In the genomic region with DNA sequence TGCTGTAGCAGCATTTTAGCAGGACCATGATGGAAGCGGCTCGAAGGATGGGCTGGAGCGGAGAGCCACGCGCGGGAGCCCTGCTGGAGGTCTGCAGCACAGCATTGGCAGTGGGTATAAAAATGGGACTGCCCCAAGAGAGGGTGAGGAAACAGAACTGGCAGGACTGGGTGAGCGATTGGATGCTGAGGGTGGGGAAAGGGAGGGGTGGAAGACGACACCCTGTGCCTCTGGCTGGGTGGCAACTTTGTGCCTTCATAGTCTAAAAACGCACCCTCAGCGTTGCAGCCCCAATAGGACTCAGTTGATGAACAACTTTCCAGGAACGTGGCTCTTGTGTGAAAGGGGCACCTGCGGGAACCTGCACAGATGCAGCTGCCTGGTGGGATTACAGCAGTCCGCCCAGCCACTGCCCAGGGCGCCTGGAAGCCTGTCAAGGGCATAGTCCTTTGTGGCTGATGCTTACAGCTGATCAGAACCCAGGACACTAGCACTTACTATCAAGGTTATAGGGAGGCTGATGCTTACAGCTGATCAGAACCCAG, we compare ENCODE assay signal across 19 cellular contexts.
A peak's percentile ranks its signal among the peaks of the same experiment; 100 is the strongest.
DNase-seq lines count a peak whose midpoint lies in the region; ATAC-seq, FAIRE-seq and TF ChIP-seq lines count a peak whose summit lies in the region.
"Had no signal": no experiment of that assay in that cellular context is flagged by ENCODE, and none has a peak within 500 bp of the region (broad histone marks: within the 10 kb centered on the region; RNA-seq: fewer than 3 reads in every experiment).

No MANE protein-coding gene starts in this region.

- H3K9me3 ChIP-seq in A549 (no peaks in the 10 kb centered on the region), Peyer's patch (no peaks in the 10 kb centered on the region), keratinocyte (ENCODE audit: control insufficient read depth, low read depth, low read length) (no peaks in the 10 kb centered on the region), MG63 (peaks cover 7% of the 10 kb centered on the region)

- peaks cover 5% of the 10 kb centered on the region; the same call in 2 of the 3 replicates for H3K4me1 ChIP-seq in A549
- no peaks in the 10 kb centered on the region for H3K4me1 ChIP-seq in Peyer's patch
- peaks cover 12% of the 10 kb centered on the region for H3K4me1 ChIP-seq in keratinocyte (ENCODE audit: control insufficient read depth, extremely low read depth, insufficient read depth, low read length)

- H3K27ac Mint-ChIP-seq in CD14-positive monocyte = no peak overlapping the region
- H3K27ac Mint-ChIP-seq: GM23338 had no signal

- H3K36me3 ChIP-seq in Peyer's patch = no peaks in the 10 kb centered on the region
- H3K36me3 ChIP-seq in keratinocyte (ENCODE audit: control insufficient read depth in 2 of 2, extremely low read depth in 1 of 2, insufficient read depth in 2 of 2, low read length in 2 of 2) = no peaks in the 10 kb centered on the region
- no peaks in the 10 kb centered on the region for H3K36me3 ChIP-seq in MG63

- TF ChIP-seq POLR2A in A549 (IDR thresholded peaks at IDR 0.05; ENCODE audit: low read length) (no peak), Peyer's patch (IDR thresholded peaks at IDR 0.05) (no peak)

- H3K4me2 ChIP-seq in A549 = no peak overlapping the region
- peak overlapping the region; percentile 27 for H3K4me2 ChIP-seq in keratinocyte (ENCODE audit: control insufficient read depth, extremely low read depth, insufficient read depth, low read depth, low read length)
- H3K4me2 ChIP-seq: GM23338 had no signal

- no peak overlapping the region for H3K4me3 ChIP-seq in A549
- no peak overlapping the region for H3K4me3 ChIP-seq in Peyer's patch
- H3K4me3 ChIP-seq in keratinocyte (ENCODE audit: control insufficient read depth in 2 of 3, extremely low read depth in 1 of 3, insufficient read depth in 2 of 3, low read depth in 1 of 3, low read length in 3 of 3) = no peak overlapping the region
- H3K4me3 ChIP-seq in MG63 = no peak overlapping the region
- H3K4me3 ChIP-seq: GM23338 had no signal

- H3K4me3 Mint-ChIP-seq in CD14-positive monocyte = no peak overlapping the region
- H3K4me3 Mint-ChIP-seq: CD4-positive, CD25-positive, alpha-beta regulatory T cell; GM23338 had no signal

- no peaks in the 10 kb centered on the region for H4K20me1 ChIP-seq in keratinocyte (ENCODE audit: control insufficient read depth, extremely low read depth, insufficient read depth, low read length)

- H3K4me1 Mint-ChIP-seq in CD14-positive monocyte = peaks cover 43% of the 10 kb centered on the region
- H3K4me1 Mint-ChIP-seq: GM23338 had no signal

- DNase-seq in A549 (ENCODE audit: low read depth in 1 of 2, low spot score in 1 of 2) = no peak
- peak in 2 of 3 donors; percentile 24 to 29 for DNase-seq in Peyer's patch
- peak; percentile 47 for DNase-seq in Right ventricle myocardium superior
- no peak for DNase-seq in keratinocyte (ENCODE audit: low read depth, low spot score)
- DNase-seq in CD14-positive monocyte (ENCODE audit: low spot score) = no peak
- DNase-seq in MG63 = no peak
- no peak for DNase-seq in NCI-H510A treated with DMSO at 0.1 percent for 48 hours (lab: John Stamatoyannopoulos, UW)
- DNase-seq in NCI-H774 (lab: John Stamatoyannopoulos, UW) = no peak
- DNase-seq: Calu3; CD4-positive, CD25-positive, alpha-beta regulatory T cell; DMS79; KG1; NCI-H1105; NCI-H187 treated with DMSO at 0.1 percent for 48 hours; NCI-H524 treated with DMSO at 0.1 percent for 48 hours; NK-92 treated with Interleukin-12 subunit alpha and Interleukin-12 subunit beta, amount 100 ng/mL, for 24 hours had no signal

- dilution Hi-C loops in keratinocyte (cut with MboI; ENCODE audit: extremely low pct_ligation_motif_present, low sequenced_read_pairs) = no loop called here

- H3K9me1 ChIP-seq in keratinocyte (ENCODE audit: control insufficient read depth, extremely low read depth, insufficient read depth, low read length) = no peaks in the 10 kb centered on the region

- peaks cover 0 to 4% (median 2%) of the 10 kb centered on the region in 7 donors for H3K9me3 Mint-ChIP-seq in CD14-positive monocyte

- intact Hi-C loops in Right ventricle myocardium superior (cut with DNase I) = loop anchor here (5.0 kb wide), 2 partner anchors 127 to 162 kb away; a partner anchor contains a TSS
- intact Hi-C loops in CD14-positive monocyte (cut with micrococcal nuclease) = no loop called here

- FAIRE-seq in A549 (lab: Jason Lieb, UNC) = no peak
- no peak for FAIRE-seq in keratinocyte (lab: Jason Lieb, UNC)
- FAIRE-seq: A204.1, GM12891 had no signal

- TF ChIP-seq CTCF in A549 (IDR thresholded peaks at IDR 0.05) (no peak), Peyer's patch (IDR thresholded peaks at IDR 0.05) (no peak), keratinocyte (optimal IDR thresholded peaks at IDR 0.05 in 1 of 3, IDR thresholded peaks at IDR 0.05 in 1 of 3, conservative IDR thresholded peaks at IDR 0.05 in 1 of 3; ENCODE audit: extremely low read depth in 1 of 3, insufficient read depth in 2 of 3, low read length in 3 of 3) (no peak), CD14-positive monocyte (IDR thresholded peaks at IDR 0.05) (no peak)

- H3K27me3 Mint-ChIP-seq in CD14-positive monocyte (ENCODE audit: low read depth in 3 of 3) = peaks cover 0 to 1% (median 0%) of the 10 kb centered on the region in 3 donors
- H3K27me3 Mint-ChIP-seq: CD4-positive, CD25-positive, alpha-beta regulatory T cell had no signal

- H3K9ac ChIP-seq in keratinocyte (ENCODE audit: control insufficient read depth, extremely low read depth, insufficient read depth, low read length) = no peak overlapping the region

- H3K27me3 ChIP-seq in Peyer's patch (no peaks in the 10 kb centered on the region), keratinocyte (ENCODE audit: control insufficient read depth, extremely low read depth, insufficient read depth, low read length) (no peaks in the 10 kb centered on the region), MG63 (no peaks in the 10 kb centered on the region)

- H2AFZ ChIP-seq in keratinocyte (ENCODE audit: control insufficient read depth, low read length) = no peak overlapping the region
- H2AFZ ChIP-seq: GM23338 had no signal

- H3K27ac ChIP-seq in A549 = no peak overlapping the region
- H3K27ac ChIP-seq in Peyer's patch = no peak overlapping the region
- H3K27ac ChIP-seq in keratinocyte (ENCODE audit: control insufficient read depth, insufficient read depth, low read length) = no peak overlapping the region

- H3K79me2 ChIP-seq in keratinocyte (ENCODE audit: control insufficient read depth, insufficient read depth, low read length) = no peaks in the 10 kb centered on the region

- peaks cover 13 to 22% of the 10 kb centered on the region in 2 donors for H3K36me3 Mint-ChIP-seq in CD14-positive monocyte

- ATAC-seq in A549 (peak; percentile 16 to 19; a peak in 1 of 6 replicates), Right ventricle myocardium superior (ENCODE audit: poor library complexity) (peak; percentile 23)

- 75% methylated on average over 14 of the region's 14 CpGs for WGBS in A549 (ENCODE audit: missing lambda C conversion rate)

- no peak for TF ChIP-seq EP300 in A549 (IDR thresholded peaks at IDR 0.05)

- TF ChIP-seq RAD21 in A549 (conservative IDR thresholded peaks at IDR 0.05 in 1 of 2, IDR thresholded peaks at IDR 0.05 in 1 of 2) = no peak

- POLR2A ChIA-PET in A549 (lab: Yijun Ruan, JAX) = no interaction called here

- CTCF ChIA-PET in A549 (lab: Yijun Ruan, JAX) = interaction anchor here (1.0 to 4.8 kb wide), 2 partner anchors 21 to 24 kb away, joined by 3 to 18 read pairs; no protein-coding TSS in a partner anchor

TF ChIP-seq in A549, 52 proteins besides CTCF, POLR2A, EP300 and RAD21:
- TF ChIP-seq NFE2L2 (conservative IDR thresholded peaks at IDR 0.05; ENCODE audit: low read length) (no peak), MAFK (IDR thresholded peaks at IDR 0.05; ENCODE audit: partially characterized antibody) (peak; percentile 3)

Comparison
In these comparisons a context has a peak if more than half of its experiments do, and no peak if none do; other contexts are left out.
1. DNase-seq: peak in Peyer's patch (2 of 3) and Right ventricle myocardium superior (single experiment); none in A549 (0 of 2), keratinocyte (single experiment), CD14-positive monocyte (single experiment), MG63 (single experiment), NCI-H510A treated with DMSO at 0.1 percent for 48 hours (single experiment) and NCI-H774 (single experiment).